23 cellular contexts compared by ENCODE assay signal in the genomic region with DNA sequence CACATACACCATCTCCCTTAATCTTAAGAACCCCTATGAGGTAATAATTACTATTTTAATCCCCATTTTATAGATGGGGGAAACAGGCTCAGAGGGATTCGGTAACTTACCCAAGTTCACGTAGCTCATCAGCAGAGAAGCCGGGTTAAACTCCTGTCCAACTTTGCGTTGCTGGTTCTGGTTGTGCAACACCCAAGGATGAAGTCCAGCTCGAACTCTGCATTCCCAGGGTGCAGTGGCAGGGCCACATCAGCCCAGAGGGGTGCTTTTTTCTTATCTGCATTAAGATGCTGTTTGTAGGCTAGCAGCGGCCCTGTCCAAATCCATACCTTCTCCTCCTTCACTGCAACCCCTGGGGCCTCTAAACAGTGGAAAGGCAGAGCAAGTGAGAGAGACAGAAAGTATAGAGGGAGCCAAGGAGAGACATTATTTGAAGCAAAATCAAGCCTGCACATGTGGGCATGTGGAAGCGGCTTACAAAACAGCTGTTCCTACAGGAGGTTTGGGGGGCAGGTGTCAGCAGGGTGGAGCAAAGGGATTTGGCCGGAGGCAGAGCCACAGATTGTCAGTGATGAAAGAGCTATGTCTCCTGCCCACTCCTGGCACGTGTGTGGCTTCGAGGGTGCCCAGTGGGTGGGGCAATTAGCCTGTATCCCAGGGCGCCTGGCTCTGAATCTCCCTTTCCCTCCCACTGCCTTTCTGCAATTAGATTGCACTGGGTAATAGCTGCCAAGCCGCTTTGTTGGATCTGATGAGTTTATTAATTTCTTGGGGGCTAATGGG.
A peak's percentile ranks its signal among the peaks of the same experiment; 100 is the strongest.
DNase-seq lines count a peak whose midpoint lies in the region; ATAC-seq and TF ChIP-seq lines count a peak whose summit lies in the region.
"Had no signal": no experiment of that assay in that cellular context is flagged by ENCODE, and none has a peak within 500 bp of the region (broad histone marks: within the 10 kb centered on the region; RNA-seq: fewer than 3 reads in every experiment).

No MANE protein-coding gene starts in this region.

- TF ChIP-seq CTCF in mesothelial cell of epicardium (IDR thresholded peaks at IDR 0.05; ENCODE audit: unreplicated experiment) = no peak

- H3K4me1 Mint-ChIP-seq in mesothelial cell of epicardium = peaks cover 6% of the 10 kb centered on the region
- H3K4me1 Mint-ChIP-seq in activated naive CD4-positive, alpha-beta T cell treated with anti-CD3 and anti-CD28 coated beads for 36 hours (ENCODE audit: low read depth) = no peaks in the 10 kb centered on the region
- H3K4me1 Mint-ChIP-seq: activated CD4-positive, alpha-beta T cell treated with anti-CD3 and anti-CD28 coated beads, Interleukin-2, amount 10 ng/mL, durations not matched to agents 7 days and 5 days; IgD-negative memory B cell; T-cell had no signal

- no peaks in the 10 kb centered on the region for H3K36me3 Mint-ChIP-seq in mesothelial cell of epicardium
- no peaks in the 10 kb centered on the region for H3K36me3 Mint-ChIP-seq in activated naive CD4-positive, alpha-beta T cell treated with anti-CD3 and anti-CD28 coated beads for 36 hours (ENCODE audit: low read depth)
- H3K36me3 Mint-ChIP-seq: IgD-negative memory B cell, natural killer cell, T-cell had no signal

- CTCF ChIA-PET in activated naive CD4-positive, alpha-beta T cell treated with anti-CD3 and anti-CD28 coated beads for 36 hours (lab: Charles Lee) = no interaction called here

- no peak overlapping the region for H3K4me3 Mint-ChIP-seq in mesothelial cell of epicardium
- no peak overlapping the region for H3K4me3 Mint-ChIP-seq in activated naive CD4-positive, alpha-beta T cell treated with anti-CD3 and anti-CD28 coated beads for 36 hours
- H3K4me3 Mint-ChIP-seq: activated CD4-positive, alpha-beta T cell treated with anti-CD3 and anti-CD28 coated beads, Interleukin-2, amount 10 ng/mL, durations not matched to agents 7 days and 5 days; H9; IgD-negative memory B cell; natural killer cell; T-cell had no signal

- ATAC-seq in esophagus mucosa (peak; percentile 81), HG02981 (IDR thresholded peaks at IDR 0.05; ENCODE audit: unreplicated experiment) (no peak)
- ATAC-seq: A549, natural killer cell, Right ventricle myocardium inferior, T-cell, upper lobe of right lung had no signal

- no peak overlapping the region for H3K27ac Mint-ChIP-seq in mesothelial cell of epicardium
- no peak overlapping the region for H3K27ac Mint-ChIP-seq in activated naive CD4-positive, alpha-beta T cell treated with anti-CD3 and anti-CD28 coated beads for 36 hours
- H3K27ac Mint-ChIP-seq: activated CD4-positive, alpha-beta T cell treated with anti-CD3 and anti-CD28 coated beads, Interleukin-2, amount 10 ng/mL, durations not matched to agents 7 days and 5 days; IgD-negative memory B cell; T-cell had no signal

- H3K27me3 Mint-ChIP-seq in mesothelial cell of epicardium (ENCODE audit: low read depth) = peaks cover 28% of the 10 kb centered on the region
- H3K27me3 Mint-ChIP-seq in activated naive CD4-positive, alpha-beta T cell treated with anti-CD3 and anti-CD28 coated beads for 36 hours (ENCODE audit: low read depth) = peaks cover 8% of the 10 kb centered on the region
- H3K27me3 Mint-ChIP-seq: activated CD4-positive, alpha-beta T cell treated with anti-CD3 and anti-CD28 coated beads, Interleukin-2, amount 10 ng/mL, durations not matched to agents 7 days and 5 days had no signal

- intact Hi-C loops in activated naive CD4-positive, alpha-beta T cell treated with anti-CD3 and anti-CD28 coated beads for 36 hours (cut with micrococcal nuclease) = no loop called here

- H3K9me3 Mint-ChIP-seq in mesothelial cell of epicardium = no peaks in the 10 kb centered on the region
- no peaks in the 10 kb centered on the region for H3K9me3 Mint-ChIP-seq in activated naive CD4-positive, alpha-beta T cell treated with anti-CD3 and anti-CD28 coated beads for 36 hours
- H3K9me3 Mint-ChIP-seq: activated CD4-positive, alpha-beta T cell treated with anti-CD3 and anti-CD28 coated beads, Interleukin-2, amount 10 ng/mL, durations not matched to agents 7 days and 5 days; H9; IgD-negative memory B cell; natural killer cell; T-cell had no signal

- DNase-seq in NCI-H82 (lab: John Stamatoyannopoulos, UW) (peak; percentile 74), NCI-H82 treated with DMSO at 0.1 percent for 48 hours (lab: John Stamatoyannopoulos, UW; ENCODE audit: unreplicated experiment) (no peak), NCI-H446 treated with DMSO at 0.1 percent for 48 hours (lab: John Stamatoyannopoulos, UW) (peak; percentile 94), mesothelial cell of epicardium (ENCODE audit: low spot score in 2 of 2, unreplicated experiment in 2 of 2) (no peak), cerebellar cortex (ENCODE audit: low spot score) (no peak)
- no peak for DNase-seq in activated naive CD4-positive, alpha-beta T cell treated with anti-CD3 and anti-CD28 coated beads for 36 hours
- DNase-seq: activated CD4-positive, alpha-beta T cell treated with anti-CD3 and anti-CD28 coated beads, Interleukin-2, amount 10 ng/mL, durations not matched to agents 7 days and 5 days; C1 segment of cervical spinal cord; foreskin fibroblast; GDM1; H9; hypothalamus; mesendoderm; natural killer cell; NCI-H2107; stimulated activated CD4-positive, alpha-beta T cell treated with anti-CD3 and anti-CD28 coated beads, Interleukin-4, amount 100 ng/mL, for 1 hour; T-cell; upper lobe of right lung had no signal

Comparison
In these comparisons a context has a peak if more than half of its experiments do, and no peak if none do; other contexts are left out.
1. DNase-seq: peak in NCI-H82 (single experiment) and NCI-H446 treated with DMSO at 0.1 percent for 48 hours (single experiment); none in NCI-H82 treated with DMSO at 0.1 percent for 48 hours (single experiment), mesothelial cell of epicardium (0 of 2), cerebellar cortex (single experiment) and activated naive CD4-positive, alpha-beta T cell treated with anti-CD3 and anti-CD28 coated beads for 36 hours (single experiment).